In genomic region chr15:41116116-41116871, GRCh38 we compare ENCODE assay signal across 8 cellular contexts. TPM values are rescaled to one million over a fixed set of nuclear protein-coding genes. Genes with fewer than 3 reads are reported as not detected.
DNase-seq lines count a peak whose midpoint lies in the region; ATAC-seq, FAIRE-seq and TF ChIP-seq lines count a peak whose summit lies in the region.

INO80 (minus strand) TSS chr15:41116280; CDS start chr15:41096310, 19,970 bp downstream.

- POLR2A ChIA-PET in HepG2 (lab: Yijun Ruan, JAX), result interaction anchor here (0.5 to 1.5 kb wide), 13 partner anchors 8 to 547 kb away, joined by 3 to 30 read pairs (median 4); partner anchors contain the start of genes CHP1, EXD1, RPUSD2 and VPS18

- peak within 1 kb of the TSS; percentile 98 to 100 (median 99) for H3K9ac ChIP-seq in BLaER1 treated with 17β-estradiol and CSF1 and Interleukin-3, amounts not matched to agents 10 nM and 100 nM
- peak within 1 kb of the TSS; percentile 100 for H3K9ac ChIP-seq in HepG2 (ENCODE audit: insufficient read depth, low read depth, low read length)

- intact Hi-C loops in HepG2 (cut with micrococcal nuclease; ENCODE audit: unreplicated experiment), result loop anchor here (2.0 kb wide), 1 partner anchor 51 kb away; no protein-coding TSS in a partner anchor

- H3K4me2 ChIP-seq in BLaER1 treated with 17β-estradiol and CSF1 and Interleukin-3, amounts not matched to agents 10 nM and 100 nM, result peak within 1 kb of the TSS; percentile 80 to 96 (median 89)
- H3K4me2 ChIP-seq in HepG2 (ENCODE audit: low read depth, low read length), result peak within 1 kb of the TSS; percentile 91

- H3K4me3 ChIP-seq in BLaER1 treated with 17β-estradiol and CSF1 and Interleukin-3, amounts not matched to agents 10 nM and 100 nM, result peak within 1 kb of the TSS; percentile 80 to 98 (median 88)
- peak within 1 kb of the TSS; percentile 89 to 100 (median 98) for H3K4me3 ChIP-seq in HepG2 (replicated peaks in 1 of 3; ENCODE audit: insufficient read depth in 1 of 3, low read depth in 2 of 3, low read length in 3 of 3)

- CTCF ChIA-PET in HepG2 (lab: Yijun Ruan, JAX; ENCODE audit: low intra/inter-chr PET ratio, low total read pairs), result interaction anchor here (1.7 kb wide), 1 partner anchor 69 kb away, joined by 4 read pairs; no protein-coding TSS in a partner anchor

- DNase-seq in NCI-H774 (lab: John Stamatoyannopoulos, UW), result peak; percentile 96
- peak; percentile 96 to 97 for DNase-seq in activated CD4-positive, alpha-beta T cell treated with anti-CD3 and anti-CD28 coated beads, Interleukin-2, amount 50 U/mL, for 4 hours
- peak; percentile 98 to 99 for DNase-seq in dermis microvascular lymphatic vessel endothelial cell (ENCODE audit: low read depth in 2 of 2)
- DNase-seq in HepG2 (ENCODE audit: low spot score), result peak; percentile 96
- peak; percentile 94 for DNase-seq in stimulated activated CD4-positive, alpha-beta T cell treated with anti-CD3 and anti-CD28 coated beads, Interleukin-4, amount 100 ng/mL, for 1 hour

- H4K20me1 ChIP-seq in BLaER1 treated with 17β-estradiol and CSF1 and Interleukin-3, amounts not matched to agents 10 nM and 100 nM, result peaks cover 0 to 41% (median 35%) of the 10 kb centered on the region in 11 experiments; a peak in 18 of 22 replicates
- no peaks in the 10 kb centered on the region for H4K20me1 ChIP-seq in HepG2 (ENCODE audit: insufficient read depth, low read length)

- TF ChIP-seq EP300 in HepG2 (IDR thresholded peaks at IDR 0.05; ENCODE audit: low read depth in 2 of 2, low read length in 2 of 2) (peak; percentile 16 to 67; a peak in 3 of 4 replicates), HepG2 (CRISPR knock-in tag; IDR thresholded peaks at IDR 0.05; ENCODE audit: borderline replicate concordance) (peak; percentile 64)

- TF ChIP-seq RAD21 in HepG2 (CRISPR knock-in tag; IDR thresholded peaks at IDR 0.05), result peak; percentile 35; the same call in 1 of the 2 replicates

- peak within 1 kb of the TSS; percentile 98 to 100 (median 99) for H3K27ac ChIP-seq in BLaER1 treated with 17β-estradiol and CSF1 and Interleukin-3, amounts not matched to agents 10 nM and 100 nM
- H3K27ac ChIP-seq in HepG2 (ENCODE audit: extremely low read length, insufficient read depth, low read length), result peak within 1 kb of the TSS; percentile 98

- peaks cover 47% of the 10 kb centered on the region for H3K79me2 ChIP-seq in HepG2 (ENCODE audit: insufficient read depth, low read length)

- peak; percentile 73 to 96 for TF ChIP-seq POLR2A in HepG2 (IDR thresholded peaks at IDR 0.05; ENCODE audit: insufficient read depth in 1 of 2, low read depth in 2 of 2, low read length in 2 of 2)

- no peaks in the 10 kb centered on the region for H3K27me3 ChIP-seq in BLaER1 treated with 17β-estradiol and CSF1 and Interleukin-3, amounts not matched to agents 10 nM and 100 nM
- no peaks in the 10 kb centered on the region; a peak in 1 of 5 replicates for H3K27me3 ChIP-seq in HepG2 (ENCODE audit: control insufficient read depth in 1 of 2, insufficient read depth in 2 of 2, low read length in 2 of 2)

- in situ Hi-C loops in HepG2 (cut with HindIII; ENCODE audit: extremely low pct_ligation_motif_present, low pct_unique_long_range_greater_than_20kb), result no loop called here

- TSS peak; percentile 92 for BruUV-seq in HepG2 (replicated peaks; lab: Mats Ljungman, UMichigan)

- TF ChIP-seq CTCF in HepG2 (CRISPR knock-in tag; IDR thresholded peaks at IDR 0.05), result no peak

- H3K9me3 ChIP-seq in BLaER1 treated with 17β-estradiol and CSF1 and Interleukin-3, amounts not matched to agents 10 nM and 100 nM (replicated peaks in 1 of 11), result no peaks in the 10 kb centered on the region
- H3K9me3 ChIP-seq in HepG2 (ENCODE audit: low read length), result no peaks in the 10 kb centered on the region

- peaks cover 8 to 34% (median 31%) of the 10 kb centered on the region in 11 experiments; a peak in 21 of 22 replicates for H3K36me3 ChIP-seq in BLaER1 treated with 17β-estradiol and CSF1 and Interleukin-3, amounts not matched to agents 10 nM and 100 nM
- H3K36me3 ChIP-seq in HepG2 (replicated peaks in 1 of 2; ENCODE audit: control insufficient read depth in 1 of 2, insufficient read depth in 2 of 2, low read length in 2 of 2), result peaks cover 2 to 10% of the 10 kb centered on the region in 2 experiments; a peak in 3 of 5 replicates

- WGBS in HepG2 (ENCODE audit: low lambda C conversion rate), result under 1% methylated on average over 20 of the region's 61 CpGs

- FAIRE-seq in HepG2 (lab: Jason Lieb, UNC), result peak; percentile 87

- no peak within 1 kb of the TSS for H2AFZ ChIP-seq in HepG2 (ENCODE audit: low read length)

- peaks cover 19 to 28% (median 22%) of the 10 kb centered on the region in 10 experiments for H3K4me1 ChIP-seq in BLaER1 treated with 17β-estradiol and CSF1 and Interleukin-3, amounts not matched to agents 10 nM and 100 nM
- H3K4me1 ChIP-seq in HepG2 (ENCODE audit: insufficient read depth, low read length), result peaks cover 27% of the 10 kb centered on the region

- ATAC-seq in GM19372 (IDR thresholded peaks at IDR 0.05; ENCODE audit: low read depth, unreplicated experiment), result peak; percentile 69
- peak; percentile 60 for ATAC-seq in HG03565 (IDR thresholded peaks at IDR 0.05; ENCODE audit: unreplicated experiment)
- ATAC-seq in HepG2, result peak; percentile 87

TF ChIP-seq in HepG2, 621 proteins besides CTCF, POLR2A, EP300 and RAD21 (continues in another document):
- TF ChIP-seq ZNF326 (CRISPR knock-in tag; IDR thresholded peaks at IDR 0.05; ENCODE audit: borderline replicate concordance), result no peak
- TF ChIP-seq ARID5B (CRISPR knock-in tag; IDR thresholded peaks at IDR 0.05), result peak; percentile 52; the same call in 1 of the 2 replicates
- TF ChIP-seq NFATC3 (CRISPR knock-in tag; IDR thresholded peaks at IDR 0.05), result no peak
- TF ChIP-seq ZNF230 (CRISPR knock-in tag; IDR thresholded peaks at IDR 0.05), result peak; percentile 67; the same call in 1 of the 2 replicates

RNA-seq across cellular contexts. Expression of gene INO80, which starts in this region (rescaled TPM):
- total RNA-seq in dermis microvascular lymphatic vessel endothelial cell (16.8 and 21.4 TPM in 2 replicates), HepG2 (2016; rRNA removed; fragmentation: Illumina TruSeq; extraction: Trizol) (14.8 and 18.5 TPM in 2 replicates)
- 6.4 and 10.2 TPM in 2 replicates for total RNA-seq in HepG2 (2016; cell fraction: cytosol; rRNA removed; fragmentation: Illumina TruSeq; extraction: Trizol; ENCODE audit: low read depth)
- total RNA-seq in HepG2 (2016; cell fraction: insoluble cytoplasmic fraction; rRNA removed; fragmentation: Illumina TruSeq; extraction: Trizol), result 15.9 and 17.0 TPM in 2 replicates
- 6.5 and 7.4 TPM in 2 replicates for total RNA-seq in HepG2 (2016; cell fraction: membrane; rRNA removed; fragmentation: Illumina TruSeq; extraction: Trizol)
- 20.6 and 22.8 TPM in 2 replicates for total RNA-seq in HepG2 (2016; cell fraction: nucleus; rRNA removed; fragmentation: Illumina TruSeq; extraction: Trizol)
- 3.6 and 4.9 TPM in 2 replicates for polyA plus RNA-seq in HepG2 (2011; rRNA removed)
- polyA plus RNA-seq in HepG2 (2011; cell fraction: cytosol; rRNA removed), result 3.5 and 3.6 TPM in 2 replicates
- polyA plus RNA-seq in HepG2 (2011; cell fraction: nucleus; rRNA removed), result 10.3 and 12.1 TPM in 2 replicates
- polyA plus RNA-seq in HepG2 (2012), result 9.6 and 12.2 TPM in 2 replicates
- 1.4 and 1.9 TPM in 2 replicates for polyA plus RNA-seq in HepG2 (2016; cell fraction: cytosol; fragmentation: Illumina TruSeq; extraction: Trizol; ENCODE audit: low read depth)
- 11.6 and 14.5 TPM in 2 replicates for polyA plus RNA-seq in HepG2 (2016; cell fraction: insoluble cytoplasmic fraction; fragmentation: Illumina TruSeq; extraction: Trizol; ENCODE audit: low read depth)
- polyA plus RNA-seq in HepG2 (2016; cell fraction: membrane; fragmentation: Illumina TruSeq; extraction: Trizol; ENCODE audit: low read depth), result 3.2 TPM in 2 replicates
- polyA plus RNA-seq in HepG2 (2016; cell fraction: nucleus; fragmentation: Illumina TruSeq; extraction: Trizol; ENCODE audit: insufficient read depth, low read depth), result 24.6 and 30.0 TPM in 2 replicates
- polyA minus RNA-seq in HepG2 (2011; rRNA and poly(A)+ RNA removed; ENCODE audit: low replicate concordance), result 18.6 and 20.6 TPM in 2 replicates
- 8.1 and 15.6 TPM in 2 replicates for polyA minus RNA-seq in HepG2 (2011; cell fraction: cytosol; rRNA and poly(A)+ RNA removed)
- polyA minus RNA-seq in HepG2 (2011; cell fraction: nucleus; rRNA and poly(A)+ RNA removed), result 40.0 and 46.2 TPM in 2 replicates

Comparison
In these comparisons a context has a peak if more than half of its experiments do, and no peak if none do; other contexts are left out.
1. Peak in every context shown above with its lines: DNase-seq, ATAC-seq, H3K4me3 ChIP-seq and H3K27ac ChIP-seq.